ENCODE assay signal across 15 cellular contexts in genomic region chr12:49000346-49000745, GRCh38. TPM values are rescaled to one million over a fixed set of nuclear protein-coding genes. Genes with fewer than 3 reads are reported as not detected.
DNase-seq lines count a peak whose midpoint lies in the region; ATAC-seq and TF ChIP-seq lines count a peak whose summit lies in the region.
"Had no signal": no experiment of that assay in that cellular context is flagged by ENCODE, and none has a peak within 500 bp of the region (broad histone marks: within the 10 kb centered on the region; RNA-seq: fewer than 3 reads in every experiment).

No MANE protein-coding gene starts in this region.

- H3K9me2 ChIP-seq in GM23338 (ENCODE audit: insufficient read depth) (no peaks in the 10 kb centered on the region), neural cell (ENCODE audit: insufficient read depth, low read length) (no peaks in the 10 kb centered on the region)

- H3K27ac Mint-ChIP-seq in GM23338: no peak overlapping the region
- no peak overlapping the region for H3K27ac Mint-ChIP-seq in activated T-helper 17 cell treated with anti-CD3 and anti-CD28 coated beads, Interleukin-2, amount 50 U/mL, for 72 hours
- H3K27ac Mint-ChIP-seq: activated B cell treated with CpG ODN at 0.5 μM for 24 hours had no signal

- H3K9me3 Mint-ChIP-seq in GM23338: no peaks in the 10 kb centered on the region
- H3K9me3 Mint-ChIP-seq in activated T-helper 17 cell treated with anti-CD3 and anti-CD28 coated beads, Interleukin-2, amount 50 U/mL, for 72 hours: no peaks in the 10 kb centered on the region
- H3K9me3 Mint-ChIP-seq: activated B cell treated with CpG ODN at 0.5 μM for 24 hours had no signal

- no peak for ATAC-seq in GM23338
- ATAC-seq in activated T-helper 17 cell treated with anti-CD3 and anti-CD28 coated beads, Interleukin-2, amount 50 U/mL, for 72 hours (replicated peaks): no peak
- ATAC-seq in GM21529 (IDR thresholded peaks at IDR 0.05; ENCODE audit: unreplicated experiment): no peak
- ATAC-seq in HG02970 (IDR thresholded peaks at IDR 0.05; ENCODE audit: low FRiP score, unreplicated experiment): no peak
- ATAC-seq: mucosa of descending colon, sciatic nerve had no signal

- no peaks in the 10 kb centered on the region for H3K4me1 ChIP-seq in BE2C
- peaks cover 16% of the 10 kb centered on the region; the same call in 1 of the 2 replicates for H3K4me1 ChIP-seq in GM23338 (ENCODE audit: insufficient read depth)

- H3K79me2 ChIP-seq in GM23338 (replicated peaks; ENCODE audit: insufficient read depth) (no peaks in the 10 kb centered on the region), neural cell (replicated peaks; ENCODE audit: insufficient read depth, low read length) (no peaks in the 10 kb centered on the region)

- H3K36me3 ChIP-seq in BE2C (peaks cover 8% of the 10 kb centered on the region; the same call in 1 of the 2 replicates), GM23338 (ENCODE audit: insufficient read depth) (no peaks in the 10 kb centered on the region), neural cell (ENCODE audit: insufficient read depth, low read length) (no peaks in the 10 kb centered on the region)

- TF ChIP-seq CTCF in BE2C (IDR thresholded peaks at IDR 0.05; ENCODE audit: low read depth, low read length): no peak
- TF ChIP-seq CTCF in GM23338 (conservative IDR thresholded peaks at IDR 0.05; ENCODE audit: low read depth in 2 of 2): no peak
- no peak for TF ChIP-seq CTCF in neural cell (IDR thresholded peaks at IDR 0.05; ENCODE audit: poor library complexity, severe bottlenecking)

- peaks cover 14% of the 10 kb centered on the region; the same call in 2 of the 3 replicates for H3K36me3 Mint-ChIP-seq in GM23338 (ENCODE audit: low read depth)
- H3K36me3 Mint-ChIP-seq in activated T-helper 17 cell treated with anti-CD3 and anti-CD28 coated beads, Interleukin-2, amount 50 U/mL, for 72 hours (ENCODE audit: low read depth): peaks cover 53% of the 10 kb centered on the region

- H3K9ac ChIP-seq in neural cell (ENCODE audit: low read length): no peak overlapping the region

- TF ChIP-seq EP300 in neural cell (conservative IDR thresholded peaks at IDR 0.05; ENCODE audit: poor library complexity, severe bottlenecking): no peak

- H2AFZ ChIP-seq in GM23338: no peak overlapping the region
- no peak overlapping the region for H2AFZ ChIP-seq in neural cell (ENCODE audit: low read depth, low read length)

- no peak for TF ChIP-seq RAD21 in neural cell (conservative IDR thresholded peaks at IDR 0.05)

- H3K27me3 Mint-ChIP-seq in GM23338 (ENCODE audit: insufficient read depth, low read depth, poor library complexity): peaks cover 56% of the 10 kb centered on the region
- H3K27me3 Mint-ChIP-seq in activated T-helper 17 cell treated with anti-CD3 and anti-CD28 coated beads, Interleukin-2, amount 50 U/mL, for 72 hours: peaks cover 24% of the 10 kb centered on the region

- H3K4me3 ChIP-seq in BE2C (ENCODE audit: low read depth, low read length) (peak overlapping the region; percentile 89), GM23338 (no peak overlapping the region; the same call in 1 of the 2 replicates), neural cell (ENCODE audit: low read length) (peak overlapping the region; percentile 60)
- H3K4me3 ChIP-seq: mucosa of descending colon had no signal

- H3K4me1 Mint-ChIP-seq in GM23338: peaks cover 21% of the 10 kb centered on the region
- H3K4me1 Mint-ChIP-seq in activated T-helper 17 cell treated with anti-CD3 and anti-CD28 coated beads, Interleukin-2, amount 50 U/mL, for 72 hours: peaks cover 9% of the 10 kb centered on the region

- no peak overlapping the region for H3K27ac ChIP-seq in GM23338 (ENCODE audit: low read depth)
- H3K27ac ChIP-seq in neural cell (ENCODE audit: low read length): no peak overlapping the region

- H3K9me3 ChIP-seq in BE2C (no peaks in the 10 kb centered on the region), neural cell (ENCODE audit: low read length) (no peaks in the 10 kb centered on the region)
- H3K9me3 ChIP-seq: mucosa of descending colon had no signal

- peaks cover 18% of the 10 kb centered on the region; the same call in 1 of the 2 replicates for H3F3A ChIP-seq in GM23338 (replicated peaks; ENCODE audit: low read depth)
- H3F3A ChIP-seq in neural cell (ENCODE audit: insufficient read depth, low read length, poor library complexity, severe bottlenecking): no peaks in the 10 kb centered on the region

- no peak overlapping the region; the same call in 2 of the 3 replicates for H3K4me3 Mint-ChIP-seq in GM23338
- peak overlapping the region; percentile 68 for H3K4me3 Mint-ChIP-seq in activated T-helper 17 cell treated with anti-CD3 and anti-CD28 coated beads, Interleukin-2, amount 50 U/mL, for 72 hours

- DNase-seq in BE2C: no peak
- no peak for DNase-seq in GM23338 (ENCODE audit: low spot score)
- no peak for DNase-seq in NCI-H2171 treated with DMSO at 0.1 percent for 48 hours (lab: John Stamatoyannopoulos, UW)
- DNase-seq in GF-D8 (lab: John Stamatoyannopoulos, UW): no peak
- DNase-seq: activated B cell treated with CpG ODN at 0.5 μM for 24 hours, mucosa of descending colon, NCI-H446 treated with DMSO at 0.1 percent for 48 hours had no signal

- H3K27me3 ChIP-seq in BE2C: no peaks in the 10 kb centered on the region
- peaks cover 63% of the 10 kb centered on the region for H3K27me3 ChIP-seq in GM23338 (ENCODE audit: insufficient read depth)
- peaks cover 61% of the 10 kb centered on the region for H3K27me3 ChIP-seq in neural cell (ENCODE audit: insufficient read depth, low read depth, low read length)

- peaks cover 12% of the 10 kb centered on the region; the same call in 1 of the 2 replicates for H4K20me1 ChIP-seq in GM23338 (replicated peaks; ENCODE audit: insufficient read depth)
- H4K20me1 ChIP-seq in neural cell (ENCODE audit: insufficient read depth): no peaks in the 10 kb centered on the region

- H3K4me2 ChIP-seq in GM23338: peak overlapping the region; percentile 93
- no peak overlapping the region for H3K4me2 ChIP-seq in neural cell (ENCODE audit: low read length)

TF ChIP-seq in neural cell, 6 proteins besides CTCF, POLR2A, EP300 and RAD21 (continues in another document):
- TF ChIP-seq EZH2 (IDR thresholded peaks at IDR 0.05; ENCODE audit: borderline replicate concordance, insufficient read depth, low read length, poor library complexity, severe bottlenecking) (no peak), POLR2AphosphoS5 (IDR thresholded peaks at IDR 0.05) (no peak), MXI1 (conservative IDR thresholded peaks at IDR 0.05; ENCODE audit: poor library complexity, severe bottlenecking) (no peak), TAF1 (IDR thresholded peaks at IDR 0.05; ENCODE audit: low read depth) (no peak)

RNA-seq across cellular contexts. Expression of gene DDN, which starts 1.2 kb away (rescaled TPM):
- 10.4 TPM for polyA plus RNA-seq in BE2C (2012; ENCODE audit: insufficient read depth, insufficient read length, low read depth)
- total RNA-seq in GM23338 (2014; rRNA removed; shearing (Covaris generic)): 0.04 and 0.10 TPM in 2 replicates
- polyA plus RNA-seq in GM23338 (2016; fragmentation: Nextera tagmentation; extraction: Ambion mirVana): 0.12 TPM in 1 of 2 replicates, not detected in the other
- 1 to 10 TPM in 1 of 2 donors, under 1 TPM in 1; 0.32 to 1.5 TPM for total RNA-seq in activated T-helper 17 cell treated with anti-CD3 and anti-CD28 coated beads, Interleukin-2, amount 50 U/mL, for 72 hours
- 0.20 and 0.51 TPM in 2 replicates for polyA plus RNA-seq in neural cell
- polyA minus RNA-seq in neural cell: 0.24 and 0.93 TPM in 2 replicates
- total RNA-seq: sciatic nerve, subcutaneous adipose tissue had no signal

RNA-seq across cellular contexts. Expression of gene PRKAG1, which starts 18.2 kb away (rescaled TPM):
- 83.7 TPM for polyA plus RNA-seq in BE2C (2012; ENCODE audit: insufficient read depth, insufficient read length, low read depth)
- total RNA-seq in GM23338 (2014; rRNA removed; shearing (Covaris generic)): 27.2 and 35.4 TPM in 2 replicates
- polyA plus RNA-seq in GM23338 (2016; fragmentation: Nextera tagmentation; extraction: Ambion mirVana): 19.1 and 19.9 TPM in 2 replicates
- 10 to 100 TPM; 47.1 to 62.7 TPM for total RNA-seq in activated T-helper 17 cell treated with anti-CD3 and anti-CD28 coated beads, Interleukin-2, amount 50 U/mL, for 72 hours
- 69.0 and 71.0 TPM in 2 replicates for polyA plus RNA-seq in neural cell
- polyA minus RNA-seq in neural cell: 37.3 and 39.2 TPM in 2 replicates

RNA-seq across cellular contexts. Expression of gene WNT1, which starts 22.2 kb away (rescaled TPM):
- not detected for polyA plus RNA-seq in BE2C (2012; ENCODE audit: insufficient read depth, insufficient read length, low read depth)
- not detected in 2 replicates for total RNA-seq in GM23338 (2014; rRNA removed; shearing (Covaris generic))
- not detected in 2 replicates for polyA plus RNA-seq in GM23338 (2016; fragmentation: Nextera tagmentation; extraction: Ambion mirVana)
- total RNA-seq in activated T-helper 17 cell treated with anti-CD3 and anti-CD28 coated beads, Interleukin-2, amount 50 U/mL, for 72 hours: not detected
- not detected in 2 replicates for polyA plus RNA-seq in neural cell
- not detected in 2 replicates for polyA minus RNA-seq in neural cell
- total RNA-seq: activated B cell treated with CpG ODN at 0.5 μM for 24 hours, aorta, fibroblast of villous mesenchyme, mucosa of descending colon, sciatic nerve, subcutaneous adipose tissue had no signal
- polyA plus RNA-seq: aorta had no signal

RNA-seq across cellular contexts. Expression of gene WNT10B, which starts 28.8 kb away (rescaled TPM):
- polyA plus RNA-seq in BE2C (2012; ENCODE audit: insufficient read depth, insufficient read length, low read depth): not detected
- total RNA-seq in GM23338 (2014; rRNA removed; shearing (Covaris generic)): 0.50 TPM in 1 of 2 replicates, not detected in the other
- not detected in 2 replicates for polyA plus RNA-seq in GM23338 (2016; fragmentation: Nextera tagmentation; extraction: Ambion mirVana)
- total RNA-seq in activated T-helper 17 cell treated with anti-CD3 and anti-CD28 coated beads, Interleukin-2, amount 50 U/mL, for 72 hours: under 1 TPM; 0.22 to 0.29 TPM
- 0.92 and 1.2 TPM in 2 replicates for polyA plus RNA-seq in neural cell
- polyA minus RNA-seq in neural cell: 0.73 TPM in 1 of 2 replicates, not detected in the other
- total RNA-seq: activated B cell treated with CpG ODN at 0.5 μM for 24 hours, fibroblast of villous mesenchyme had no signal
- polyA plus RNA-seq: aorta had no signal

RNA-seq across cellular contexts. Expression of gene ARF3, which starts 43.1 kb away (rescaled TPM):
- polyA plus RNA-seq in BE2C (2012; ENCODE audit: insufficient read depth, insufficient read length, low read depth): 213 TPM
- 125 and 130 TPM in 2 replicates for total RNA-seq in GM23338 (2014; rRNA removed; shearing (Covaris generic))
- polyA plus RNA-seq in GM23338 (2016; fragmentation: Nextera tagmentation; extraction: Ambion mirVana) (53.9 and 57.0 TPM in 2 replicates), neural cell (114 TPM in 2 replicates)
- 100 to 1,000 TPM in 1 of 2 donors, 10 to 100 TPM in 1; 84.1 to 128 TPM for total RNA-seq in activated T-helper 17 cell treated with anti-CD3 and anti-CD28 coated beads, Interleukin-2, amount 50 U/mL, for 72 hours
- 94.0 and 108 TPM in 2 replicates for polyA minus RNA-seq in neural cell
